8 cellular contexts compared by ENCODE assay signal in genomic region chr21:42614811-42615342, GRCh38. TPM values are rescaled to one million over a fixed set of nuclear protein-coding genes. Genes with fewer than 3 reads are reported as not detected.
DNase-seq lines count a peak whose midpoint lies in the region; ATAC-seq and TF ChIP-seq lines count a peak whose summit lies in the region.

No MANE protein-coding gene starts in this region.

- H3K4me1 Mint-ChIP-seq in activated T-helper 17 cell treated with anti-CD3 and anti-CD28 coated beads, Interleukin-2, amount 50 U/mL, for 72 hours: peaks cover 11% of the 10 kb centered on the region

- H3K36me3 ChIP-seq in lower lobe of right lung (no peaks in the 10 kb centered on the region), upper lobe of left lung (no peaks in the 10 kb centered on the region)

- no peak overlapping the region for H3K4me3 Mint-ChIP-seq in activated T-helper 17 cell treated with anti-CD3 and anti-CD28 coated beads, Interleukin-2, amount 50 U/mL, for 72 hours

- H3K4me3 ChIP-seq in lower lobe of right lung (peak overlapping the region; percentile 39), upper lobe of left lung (peak overlapping the region in 3 of 4 donors; percentile 29 to 41 (median 33))

- peak; percentile 81 for ATAC-seq in activated T-helper 17 cell treated with anti-CD3 and anti-CD28 coated beads, Interleukin-2, amount 50 U/mL, for 72 hours (replicated peaks)
- peak; percentile 86 to 94 for ATAC-seq in lower lobe of right lung
- ATAC-seq in upper lobe of left lung (ENCODE audit: low FRiP score in 2 of 2): peak; percentile 47 to 78
- ATAC-seq in HG03354 (IDR thresholded peaks at IDR 0.05; ENCODE audit: poor library complexity, severe bottlenecking, unreplicated experiment): no peak

- no peaks in the 10 kb centered on the region for H3K27me3 Mint-ChIP-seq in activated T-helper 17 cell treated with anti-CD3 and anti-CD28 coated beads, Interleukin-2, amount 50 U/mL, for 72 hours

- H3K9me3 Mint-ChIP-seq in activated T-helper 17 cell treated with anti-CD3 and anti-CD28 coated beads, Interleukin-2, amount 50 U/mL, for 72 hours: no peaks in the 10 kb centered on the region

- in situ Hi-C loops in GM13977 (cut with MboI; ENCODE audit: low pct_unique_long_range_greater_than_20kb, low sequenced_read_pairs, unreplicated experiment): no loop called here

- WGBS in upper lobe of left lung, 2 donors: 24 to 25% methylated on average over 13 to 14 of the region's 14 CpGs

- no peak overlapping the region for H3K27ac Mint-ChIP-seq in activated T-helper 17 cell treated with anti-CD3 and anti-CD28 coated beads, Interleukin-2, amount 50 U/mL, for 72 hours

- no peaks in the 10 kb centered on the region for H3K9me3 ChIP-seq in lower lobe of right lung
- no peaks in the 10 kb centered on the region for H3K9me3 ChIP-seq in upper lobe of left lung

- TF ChIP-seq POLR2A in upper lobe of left lung (IDR thresholded peaks at IDR 0.05): peak in 2 of 4 donors; percentile 41 to 55

- H3K36me3 Mint-ChIP-seq in activated T-helper 17 cell treated with anti-CD3 and anti-CD28 coated beads, Interleukin-2, amount 50 U/mL, for 72 hours (ENCODE audit: low read depth): no peaks in the 10 kb centered on the region

- TF ChIP-seq CTCF in GM13977 (IDR thresholded peaks at IDR 0.05; ENCODE audit: extremely low read depth, insufficient read depth, missing control alignments) (no peak), lower lobe of right lung (IDR thresholded peaks at IDR 0.05) (no peak), upper lobe of left lung (IDR thresholded peaks at IDR 0.05) (no peak)

- DNase-seq in GM13977 (ENCODE audit: low spot score): peak; percentile 47
- DNase-seq in OCI-M1 (lab: John Stamatoyannopoulos, UW): peak; percentile 82
- peak; percentile 67 for DNase-seq in lower lobe of right lung
- DNase-seq in upper lobe of left lung: peak in 1 of 2 donors; percentile 68
- no peak for DNase-seq in NCI-H1105 treated with DMSO at 0.1 percent for 48 hours (lab: John Stamatoyannopoulos, UW)
- no peak for DNase-seq in NCI-H2196 treated with DMSO at 0.1 percent for 48 hours (lab: John Stamatoyannopoulos, UW; ENCODE audit: unreplicated experiment)

- H3K27me3 ChIP-seq in lower lobe of right lung (ENCODE audit: low read depth): peaks cover 24% of the 10 kb centered on the region
- no peaks in the 10 kb centered on the region for H3K27me3 ChIP-seq in upper lobe of left lung

- H3K4me1 ChIP-seq in lower lobe of right lung: peaks cover 8% of the 10 kb centered on the region
- peaks cover 0 to 12% (median 3%) of the 10 kb centered on the region in 4 donors for H3K4me1 ChIP-seq in upper lobe of left lung

- intact Hi-C loops in lower lobe of right lung (cut with DNase I): no loop called here

- no peak for TF ChIP-seq EP300 in upper lobe of left lung (IDR thresholded peaks at IDR 0.05)

- peak overlapping the region; percentile 71 for H3K27ac ChIP-seq in lower lobe of right lung
- H3K27ac ChIP-seq in upper lobe of left lung: peak overlapping the region; percentile 40 to 80 (median 62)

RNA-seq across cellular contexts. Expression of gene PDE9A, which starts 38.5 kb away (rescaled TPM):
- 1 to 10 TPM in 1 of 2 donors, under 1 TPM in 1; 0.95 to 6.9 TPM for total RNA-seq in activated T-helper 17 cell treated with anti-CD3 and anti-CD28 coated beads, Interleukin-2, amount 50 U/mL, for 72 hours
- total RNA-seq in lower lobe of right lung (12.8 TPM), upper lobe of left lung (10 to 100 TPM in 2 of 6 donors, 1 to 10 TPM in 4; 4.0 to 12.4 (median 6.6) TPM)

Comparison
In these comparisons a context has a peak if more than half of its experiments do, and no peak if none do; other contexts are left out.
1. DNase-seq: peak in GM13977 (single experiment), OCI-M1 (single experiment) and lower lobe of right lung (single experiment); none in NCI-H1105 treated with DMSO at 0.1 percent for 48 hours (single experiment) and NCI-H2196 treated with DMSO at 0.1 percent for 48 hours (single experiment).